In genomic region chr15:65611888-65612615, GRCh38 we compare ENCODE assay signal across 8 cellular contexts. TPM values are rescaled to one million over a fixed set of nuclear protein-coding genes. Genes with fewer than 3 reads are reported as not detected.
DNase-seq lines count a peak whose midpoint lies in the region; ATAC-seq and TF ChIP-seq lines count a peak whose summit lies in the region.

No MANE protein-coding gene starts in this region.

- intact Hi-C loops in tibial artery (cut with DNase I; ENCODE audit: low total_unique reads) = loop anchor here (5.0 kb wide), 1 partner anchor 1450 kb away; the partner anchor contains the start of gene PPIB

- CTCF ChIA-PET in activated CD4-positive, alpha-beta T cell treated with anti-CD3 and anti-CD28 coated beads, Interleukin-2, amount 10 ng/mL, durations not matched to agents 7 days and 5 days (lab: Charles Lee) = interaction anchor here (1.0 to 2.2 kb wide), 3 partner anchors 60 to 257 kb away, joined by 3 to 8 read pairs (median 7); partner anchors contain the start of gene RAB11A

- no peaks in the 10 kb centered on the region for H3K36me3 Mint-ChIP-seq in activated CD4-positive, alpha-beta T cell treated with anti-CD3 and anti-CD28 coated beads, Interleukin-2, amount 10 ng/mL, durations not matched to agents 7 days and 5 days (ENCODE audit: low read depth)
- no peaks in the 10 kb centered on the region for H3K36me3 Mint-ChIP-seq in activated naive CD8-positive, alpha-beta T cell treated with anti-CD3 and anti-CD28 coated beads, Interleukin-2, amount 50 U/mL, for 24 hours (ENCODE audit: low read depth)

- H3K27ac Mint-ChIP-seq in activated CD4-positive, alpha-beta T cell treated with anti-CD3 and anti-CD28 coated beads, Interleukin-2, amount 10 ng/mL, durations not matched to agents 7 days and 5 days = peak overlapping the region; percentile 90
- H3K27ac Mint-ChIP-seq in activated naive CD8-positive, alpha-beta T cell treated with anti-CD3 and anti-CD28 coated beads, Interleukin-2, amount 50 U/mL, for 24 hours = peak overlapping the region; percentile 98

- H3K9me3 ChIP-seq in tibial artery = no peaks in the 10 kb centered on the region

- POLR2A ChIA-PET in activated CD4-positive, alpha-beta T cell treated with anti-CD3 and anti-CD28 coated beads, Interleukin-2, amount 10 ng/mL, durations not matched to agents 7 days and 5 days (lab: Charles Lee) = interaction anchor here (0.7 kb wide), 1 partner anchor 145 kb away, joined by 3 read pairs; no protein-coding TSS in a partner anchor

- H3K4me1 Mint-ChIP-seq in activated CD4-positive, alpha-beta T cell treated with anti-CD3 and anti-CD28 coated beads, Interleukin-2, amount 10 ng/mL, durations not matched to agents 7 days and 5 days = peaks cover 39% of the 10 kb centered on the region
- peaks cover 45% of the 10 kb centered on the region for H3K4me1 Mint-ChIP-seq in activated naive CD8-positive, alpha-beta T cell treated with anti-CD3 and anti-CD28 coated beads, Interleukin-2, amount 50 U/mL, for 24 hours

- ATAC-seq in activated naive CD8-positive, alpha-beta T cell treated with anti-CD3 and anti-CD28 coated beads, Interleukin-2, amount 50 U/mL, for 24 hours = no peak
- ATAC-seq in HG02763 (IDR thresholded peaks at IDR 0.05; ENCODE audit: unreplicated experiment) (no peak), left lobe of liver (no peak)

- TF ChIP-seq CTCF in tibial artery (IDR thresholded peaks at IDR 0.05) = no peak

- DNase-seq in activated CD4-positive, alpha-beta T cell treated with anti-CD3 and anti-CD28 coated beads, Interleukin-2, amount 10 ng/mL, durations not matched to agents 7 days and 5 days = no peak
- no peak for DNase-seq in activated CD4-positive, alpha-beta T cell treated with anti-CD3 and anti-CD28 coated beads, Interleukin-2, amount 50 U/mL, for 48 hours
- DNase-seq in activated naive CD8-positive, alpha-beta T cell treated with anti-CD3 and anti-CD28 coated beads, Interleukin-2, amount 50 U/mL, for 24 hours = peak; percentile 10
- DNase-seq in left kidney (ENCODE audit: low read depth, low spot score) (peak; percentile 23), tibial artery (no peak), left lobe of liver (ENCODE audit: low spot score) (no peak)
- DNase-seq in stimulated activated CD4-positive, alpha-beta T cell treated with anti-CD3 and anti-CD28 coated beads, Interleukin-4, amount 100 ng/mL, for 24 hours = no peak

- H3K9me3 Mint-ChIP-seq in activated CD4-positive, alpha-beta T cell treated with anti-CD3 and anti-CD28 coated beads, Interleukin-2, amount 10 ng/mL, durations not matched to agents 7 days and 5 days = no peaks in the 10 kb centered on the region
- H3K9me3 Mint-ChIP-seq in activated naive CD8-positive, alpha-beta T cell treated with anti-CD3 and anti-CD28 coated beads, Interleukin-2, amount 50 U/mL, for 24 hours = no peaks in the 10 kb centered on the region

- H3K27me3 ChIP-seq in tibial artery = no peaks in the 10 kb centered on the region

- H3K36me3 ChIP-seq in tibial artery = peaks cover 0 to 2% (median 0%) of the 10 kb centered on the region in 3 donors

- H3K4me1 ChIP-seq in tibial artery = peaks cover 0 to 28% (median 20%) of the 10 kb centered on the region in 4 donors

- peak overlapping the region; percentile 70 to 77 for H3K4me3 ChIP-seq in tibial artery

- H3K27me3 Mint-ChIP-seq in activated CD4-positive, alpha-beta T cell treated with anti-CD3 and anti-CD28 coated beads, Interleukin-2, amount 10 ng/mL, durations not matched to agents 7 days and 5 days = no peaks in the 10 kb centered on the region
- H3K27me3 Mint-ChIP-seq in activated naive CD8-positive, alpha-beta T cell treated with anti-CD3 and anti-CD28 coated beads, Interleukin-2, amount 50 U/mL, for 24 hours = no peaks in the 10 kb centered on the region

- H3K4me3 Mint-ChIP-seq in activated CD4-positive, alpha-beta T cell treated with anti-CD3 and anti-CD28 coated beads, Interleukin-2, amount 10 ng/mL, durations not matched to agents 7 days and 5 days = peak overlapping the region; percentile 87
- H3K4me3 Mint-ChIP-seq in activated naive CD8-positive, alpha-beta T cell treated with anti-CD3 and anti-CD28 coated beads, Interleukin-2, amount 50 U/mL, for 24 hours = peak overlapping the region; percentile 97

- H3K27ac ChIP-seq in tibial artery = peak overlapping the region; percentile 89 to 91

RNA-seq across cellular contexts. Expression of gene INTS14, which starts 1.1 kb away (rescaled TPM):
- 10 to 100 TPM; 38.4 to 46.8 TPM for total RNA-seq in activated CD4-positive, alpha-beta T cell treated with anti-CD3 and anti-CD28 coated beads, Interleukin-2, amount 10 ng/mL, durations not matched to agents 7 days and 5 days
- total RNA-seq in left lobe of liver = 14.3 TPM

RNA-seq across cellular contexts. Expression of gene SLC24A1, which starts 9.7 kb away (rescaled TPM):
- 1 to 10 TPM; 4.3 to 5.4 TPM for total RNA-seq in activated CD4-positive, alpha-beta T cell treated with anti-CD3 and anti-CD28 coated beads, Interleukin-2, amount 10 ng/mL, durations not matched to agents 7 days and 5 days
- total RNA-seq in left lobe of liver = 5.9 TPM

Comparison
In these comparisons a context has a peak if more than half of its experiments do, and no peak if none do; other contexts are left out.
1. DNase-seq: peak in activated naive CD8-positive, alpha-beta T cell treated with anti-CD3 and anti-CD28 coated beads, Interleukin-2, amount 50 U/mL, for 24 hours (single experiment) and left kidney (single experiment); none in activated CD4-positive, alpha-beta T cell treated with anti-CD3 and anti-CD28 coated beads, Interleukin-2, amount 10 ng/mL, durations not matched to agents 7 days and 5 days (single experiment), activated CD4-positive, alpha-beta T cell treated with anti-CD3 and anti-CD28 coated beads, Interleukin-2, amount 50 U/mL, for 48 hours (0 of 2), tibial artery (0 of 2), stimulated activated CD4-positive, alpha-beta T cell treated with anti-CD3 and anti-CD28 coated beads, Interleukin-4, amount 100 ng/mL, for 24 hours (single experiment) and left lobe of liver (single experiment).